13 cellular contexts compared by ENCODE assay signal in the genomic region with DNA sequence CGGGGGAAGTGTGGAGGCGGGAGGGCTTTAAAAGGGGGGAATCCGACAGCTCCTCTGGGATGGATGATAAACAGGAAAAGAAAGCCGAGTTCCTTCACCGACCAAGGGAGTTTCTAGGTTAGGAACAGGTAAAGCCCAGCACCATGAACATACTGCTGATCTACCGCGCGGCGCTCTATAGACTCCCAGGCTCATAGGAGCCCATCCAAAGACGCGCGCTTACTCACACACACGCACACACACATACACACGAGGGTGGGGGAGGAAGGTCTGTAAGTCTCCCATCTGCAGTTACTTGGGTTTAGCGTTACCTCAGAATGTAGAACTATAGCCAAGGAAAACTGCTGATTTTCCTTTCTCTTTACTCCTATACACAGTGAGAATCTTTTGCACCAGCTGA. TPM values are rescaled to one million over a fixed set of nuclear protein-coding genes. Genes with fewer than 3 reads are reported as not detected.
DNase-seq lines count a peak whose midpoint lies in the region; ATAC-seq and TF ChIP-seq lines count a peak whose summit lies in the region.
"Had no signal": no experiment of that assay in that cellular context is flagged by ENCODE, and none has a peak within 500 bp of the region (broad histone marks: within the 10 kb centered on the region; RNA-seq: fewer than 3 reads in every experiment).

No MANE protein-coding gene starts in this region.

- no peak for TF ChIP-seq RAD21 in neural cell (conservative IDR thresholded peaks at IDR 0.05)

- H3K79me2 ChIP-seq in neural cell (replicated peaks; ENCODE audit: insufficient read depth, low read length) (peaks cover 17% of the 10 kb centered on the region), OCI-LY7 (ENCODE audit: insufficient read depth, low read depth, low read length) (no peaks in the 10 kb centered on the region)

- H3K4me2 ChIP-seq in neural cell (ENCODE audit: low read length) (peak overlapping the region; percentile 44), OCI-LY7 (ENCODE audit: low read length) (no peak overlapping the region)

- H3K36me3 ChIP-seq in neural cell (ENCODE audit: insufficient read depth, low read length) (no peaks in the 10 kb centered on the region), OCI-LY7 (ENCODE audit: insufficient read depth, low read length) (no peaks in the 10 kb centered on the region)
- H3K36me3 ChIP-seq: heart right ventricle had no signal

- H3K27ac ChIP-seq in neural cell (ENCODE audit: low read length), result peak overlapping the region; percentile 90
- no peak overlapping the region for H3K27ac ChIP-seq in OCI-LY7 (ENCODE audit: low read depth, low read length, poor library complexity, severe bottlenecking)
- H3K27ac ChIP-seq: heart right ventricle had no signal

- H3K4me3 ChIP-seq in neural cell (ENCODE audit: low read length) (peak overlapping the region; percentile 76), OCI-LY7 (ENCODE audit: low read depth, low read length, poor library complexity, severe bottlenecking) (no peak overlapping the region)
- H3K4me3 ChIP-seq: GM12878 had no signal

- intact Hi-C loops in OCI-LY7 (cut with micrococcal nuclease; ENCODE audit: unreplicated experiment), result loop anchor here (10.0 kb wide), 3 partner anchors 126 to 1886 kb away; a partner anchor contains a TSS

- H3F3A ChIP-seq in neural cell (ENCODE audit: insufficient read depth, low read length, poor library complexity, severe bottlenecking), result peaks cover 3% of the 10 kb centered on the region

- H3K9me3 ChIP-seq in neural cell (ENCODE audit: low read length) (no peaks in the 10 kb centered on the region), OCI-LY7 (ENCODE audit: low read length) (no peaks in the 10 kb centered on the region)
- H3K9me3 ChIP-seq: Caco-2, heart right ventricle had no signal

- POLR2A ChIA-PET in OCI-LY7 (lab: Charles Lee), result no interaction called here

- CTCF ChIA-PET in OCI-LY7 (lab: Charles Lee; ENCODE audit: unreplicated experiment), result no interaction called here

- H3K9me2 ChIP-seq in neural cell (ENCODE audit: insufficient read depth, low read length) (no peaks in the 10 kb centered on the region), OCI-LY7 (ENCODE audit: insufficient read depth, low read length) (no peaks in the 10 kb centered on the region)

- H2AFZ ChIP-seq in neural cell (ENCODE audit: low read depth, low read length) (no peak overlapping the region), OCI-LY7 (ENCODE audit: low read length) (no peak overlapping the region)

- no peak for ATAC-seq in HG03342 (IDR thresholded peaks at IDR 0.05; ENCODE audit: unreplicated experiment)
- ATAC-seq: GM12878, heart right ventricle, natural killer cell had no signal

- H4K20me1 ChIP-seq in neural cell (ENCODE audit: insufficient read depth) (no peaks in the 10 kb centered on the region), OCI-LY7 (ENCODE audit: insufficient read depth, low read length) (no peaks in the 10 kb centered on the region)

- DNase-seq in Daoy (ENCODE audit: low read depth), result peak; percentile 13
- DNase-seq in NCI-H2171 treated with DMSO at 0.1 percent for 48 hours (lab: John Stamatoyannopoulos, UW), result peak; percentile 46
- peak; percentile 2 for DNase-seq in fibroblast of the conjunctiva (ENCODE audit: low read depth)
- DNase-seq in cortex of kidney (lab: John Stamatoyannopoulos, UW), result no peak
- DNase-seq in LoVo (ENCODE audit: low spot score), result no peak
- DNase-seq in OCI-LY7 (ENCODE audit: low spot score), result no peak
- DNase-seq: Caco-2, heart right ventricle, natural killer cell, NCI-H1105 had no signal

- TF ChIP-seq CTCF in neural cell (IDR thresholded peaks at IDR 0.05; ENCODE audit: poor library complexity, severe bottlenecking) (peak; percentile 3), OCI-LY7 (conservative IDR thresholded peaks at IDR 0.05; ENCODE audit: low read length) (no peak)

- H3K27me3 ChIP-seq in neural cell (ENCODE audit: insufficient read depth, low read depth, low read length), result peaks cover 18% of the 10 kb centered on the region

- BruUV-seq in OCI-LY7 (replicated peaks; lab: Mats Ljungman, UMichigan), result no TSS peak

- H3K9ac ChIP-seq in neural cell (ENCODE audit: low read length), result peak overlapping the region; percentile 90

- peaks cover 13% of the 10 kb centered on the region for H3K4me1 ChIP-seq in OCI-LY7 (ENCODE audit: insufficient read depth, low read length, poor library complexity, severe bottlenecking)

- TF ChIP-seq EP300 in neural cell (conservative IDR thresholded peaks at IDR 0.05; ENCODE audit: poor library complexity, severe bottlenecking), result no peak

TF ChIP-seq in neural cell, 6 proteins besides CTCF, POLR2A, EP300 and RAD21:
- TF ChIP-seq SMC3 (conservative IDR thresholded peaks at IDR 0.05; ENCODE audit: poor library complexity), result no peak
- TF ChIP-seq MXI1 (conservative IDR thresholded peaks at IDR 0.05; ENCODE audit: poor library complexity, severe bottlenecking), result no peak
- no peak for TF ChIP-seq EZH2 (IDR thresholded peaks at IDR 0.05; ENCODE audit: borderline replicate concordance, insufficient read depth, low read length, poor library complexity, severe bottlenecking)
- TF ChIP-seq POLR2AphosphoS5 (IDR thresholded peaks at IDR 0.05), result no peak
- TF ChIP-seq, protein P1, sequence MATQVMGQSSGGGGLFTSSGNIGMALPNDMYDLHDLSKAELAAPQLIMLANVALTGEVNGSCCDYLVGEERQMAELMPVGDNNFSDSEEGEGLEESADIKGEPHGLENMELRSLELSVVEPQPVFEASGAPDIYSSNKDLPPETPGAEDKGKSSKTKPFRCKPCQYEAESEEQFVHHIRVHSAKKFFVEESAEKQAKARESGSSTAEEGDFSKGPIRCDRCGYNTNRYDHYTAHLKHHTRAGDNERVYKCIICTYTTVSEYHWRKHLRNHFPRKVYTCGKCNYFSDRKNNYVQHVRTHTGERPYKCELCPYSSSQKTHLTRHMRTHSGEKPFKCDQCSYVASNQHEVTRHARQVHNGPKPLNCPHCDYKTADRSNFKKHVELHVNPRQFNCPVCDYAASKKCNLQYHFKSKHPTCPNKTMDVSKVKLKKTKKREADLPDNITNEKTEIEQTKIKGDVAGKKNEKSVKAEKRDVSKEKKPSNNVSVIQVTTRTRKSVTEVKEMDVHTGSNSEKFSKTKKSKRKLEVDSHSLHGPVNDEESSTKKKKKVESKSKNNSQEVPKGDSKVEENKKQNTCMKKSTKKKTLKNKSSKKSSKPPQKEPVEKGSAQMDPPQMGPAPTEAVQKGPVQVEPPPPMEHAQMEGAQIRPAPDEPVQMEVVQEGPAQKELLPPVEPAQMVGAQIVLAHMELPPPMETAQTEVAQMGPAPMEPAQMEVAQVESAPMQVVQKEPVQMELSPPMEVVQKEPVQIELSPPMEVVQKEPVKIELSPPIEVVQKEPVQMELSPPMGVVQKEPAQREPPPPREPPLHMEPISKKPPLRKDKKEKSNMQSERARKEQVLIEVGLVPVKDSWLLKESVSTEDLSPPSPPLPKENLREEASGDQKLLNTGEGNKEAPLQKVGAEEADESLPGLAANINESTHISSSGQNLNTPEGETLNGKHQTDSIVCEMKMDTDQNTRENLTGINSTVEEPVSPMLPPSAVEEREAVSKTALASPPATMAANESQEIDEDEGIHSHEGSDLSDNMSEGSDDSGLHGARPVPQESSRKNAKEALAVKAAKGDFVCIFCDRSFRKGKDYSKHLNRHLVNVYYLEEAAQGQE (IDR thresholded peaks at IDR 0.05; ENCODE audit: borderline replicate concordance), result no peak
- TF ChIP-seq TAF1 (IDR thresholded peaks at IDR 0.05; ENCODE audit: low read depth), result no peak

RNA-seq across cellular contexts. Expression of a gene that starts 2.6 kb away (rescaled TPM):
- 0.09 and 0.11 TPM in 2 replicates for total RNA-seq in Daoy (2014; rRNA removed; shearing (Covaris generic))
- 101 and 106 TPM in 2 replicates for polyA plus RNA-seq in neural cell
- 291 and 342 TPM in 2 replicates for polyA minus RNA-seq in neural cell
- 1.4 and 2.3 TPM in 2 replicates for total RNA-seq in OCI-LY7 (2014; rRNA removed; shearing (Covaris generic))
- 5.1 and 5.5 TPM in 2 replicates for total RNA-seq in OCI-LY7 (2022)
- total RNA-seq: Caco-2, natural killer cell had no signal

Comparison
In these comparisons a context has a peak if more than half of its experiments do, and no peak if none do; other contexts are left out.
1. DNase-seq: peak in Daoy (single experiment), NCI-H2171 treated with DMSO at 0.1 percent for 48 hours (single experiment) and fibroblast of the conjunctiva (single experiment); none in cortex of kidney (single experiment), LoVo (single experiment) and OCI-LY7 (single experiment).